Comparison of ENCODE assay signal across 14 cellular contexts in the genomic region with DNA sequence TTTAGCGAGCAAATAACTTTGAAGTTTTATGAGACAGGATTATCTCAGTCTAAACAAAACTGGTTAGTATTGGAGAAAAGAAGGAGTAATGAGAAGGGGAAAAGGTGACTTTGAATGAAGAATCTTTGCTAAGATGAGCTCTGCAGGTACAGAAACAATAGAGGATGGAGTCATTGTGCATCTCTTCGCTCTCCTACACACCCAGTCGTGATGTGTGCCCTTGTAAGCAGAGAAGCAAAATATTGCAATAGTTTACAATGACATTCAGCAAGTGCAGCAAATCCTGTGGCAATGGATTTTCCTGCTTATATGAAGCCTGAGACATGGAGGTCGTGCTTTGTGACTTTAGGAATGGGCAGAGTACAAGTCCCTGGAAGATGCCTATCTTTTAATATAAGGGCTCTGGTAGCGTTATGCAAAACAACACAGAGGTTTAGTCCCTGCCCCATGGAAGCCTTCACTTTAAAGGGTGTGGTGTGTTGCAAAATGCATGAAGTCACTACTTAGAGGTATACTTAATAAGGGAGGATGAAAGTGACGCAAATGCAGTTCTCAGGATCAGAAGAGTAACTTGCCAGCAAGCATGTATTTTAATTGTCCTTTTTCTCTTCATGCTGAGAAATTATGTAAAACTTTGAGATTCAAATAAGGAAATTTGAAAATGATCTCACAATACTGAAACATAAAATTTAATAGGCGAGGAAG.
DNase-seq lines count a peak whose midpoint lies in the region; ATAC-seq and TF ChIP-seq lines count a peak whose summit lies in the region.
"Had no signal": no experiment of that assay in that cellular context is flagged by ENCODE, and none has a peak within 500 bp of the region (broad histone marks: within the 10 kb centered on the region; RNA-seq: fewer than 3 reads in every experiment).

No MANE protein-coding gene starts in this region.

- no peaks in the 10 kb centered on the region for H3K36me3 Mint-ChIP-seq in MCF 10A (ENCODE audit: insufficient read depth, unreplicated experiment)
- H3K36me3 Mint-ChIP-seq: type B pancreatic cell had no signal

- TF ChIP-seq CTCF in 22Rv1 (IDR thresholded peaks at IDR 0.05) (no peak), MCF 10A (IDR thresholded peaks at IDR 0.05; ENCODE audit: unreplicated experiment) (no peak)

- no peak overlapping the region for H4K91ac ChIP-seq in mesenchymal stem cell (ENCODE audit: low read length)

- H3K18ac ChIP-seq in mesenchymal stem cell (ENCODE audit: low read depth in 1 of 2, low read length in 2 of 2) = no peak overlapping the region

- H2BK120ac ChIP-seq in mesenchymal stem cell (ENCODE audit: low read depth, low read length) = no peak overlapping the region

- H2BK12ac ChIP-seq in mesenchymal stem cell (ENCODE audit: low read length in 2 of 2) = no peak overlapping the region

- intact Hi-C loops in MCF 10A (cut with micrococcal nuclease) = no loop called here

- no peak overlapping the region for H3K14ac ChIP-seq in mesenchymal stem cell (ENCODE audit: low read length in 2 of 2)

- H2BK15ac ChIP-seq in mesenchymal stem cell (ENCODE audit: low read depth, poor library complexity, severe bottlenecking) = no peak overlapping the region

- no peak overlapping the region for H3K23ac ChIP-seq in mesenchymal stem cell (ENCODE audit: low read length in 2 of 2)

- H3K9ac ChIP-seq in mesenchymal stem cell (ENCODE audit: low read length) = peak overlapping the region; percentile 79
- H3K9ac ChIP-seq: KMS-11 had no signal

- H3K27ac Mint-ChIP-seq in MCF 10A (ENCODE audit: low read depth, unreplicated experiment) = no peak overlapping the region
- H3K27ac Mint-ChIP-seq: type B pancreatic cell had no signal

- no peak overlapping the region for H3K4ac ChIP-seq in mesenchymal stem cell (ENCODE audit: low read depth in 1 of 2, low read length in 2 of 2)

- H4K8ac ChIP-seq in mesenchymal stem cell (ENCODE audit: low read length) = no peak overlapping the region

- H3K36me3 ChIP-seq in mesenchymal stem cell (ENCODE audit: control insufficient read depth in 1 of 2, insufficient read depth in 2 of 2, low read depth in 1 of 2, low read length in 2 of 2) = no peaks in the 10 kb centered on the region
- H3K36me3 ChIP-seq: ascending aorta had no signal

- no peak overlapping the region for H2AK5ac ChIP-seq in mesenchymal stem cell (ENCODE audit: low read length, severe bottlenecking)

- peak overlapping the region; percentile 29 for H3K27ac ChIP-seq in 22Rv1
- no peak overlapping the region for H3K27ac ChIP-seq in mesenchymal stem cell (ENCODE audit: low read length, poor library complexity, severe bottlenecking)
- H3K27ac ChIP-seq: ascending aorta, KMS-11 had no signal

- peak; percentile 10 for DNase-seq in MV-4-11 (lab: John Stamatoyannopoulos, UW)
- peak; percentile 43 for DNase-seq in MCF 10A (ENCODE audit: unreplicated experiment)
- DNase-seq in mesenchymal stem cell = no peak
- no peak for DNase-seq in iPS-NIHi11 (ENCODE audit: low spot score)
- DNase-seq in hypothalamus (lab: John Stamatoyannopoulos, UW) = no peak
- no peak for DNase-seq in NCI-H748 treated with DMSO at 0.1 percent for 48 hours (lab: John Stamatoyannopoulos, UW)
- DNase-seq: GF-D8, NCI-H1694 treated with DMSO at 0.1 percent for 48 hours, NCI-H510A treated with DMSO at 0.1 percent for 48 hours had no signal

- POLR2A ChIA-PET in MCF 10A (lab: Yijun Ruan, JAX) = interaction anchor here (0.7 to 0.8 kb wide), 2 partner anchors 8 to 848 kb away, joined by 3 read pairs; no protein-coding TSS in a partner anchor

- WGBS in mesenchymal stem cell = 80% methylated on average over 6 of the region's 7 CpGs

- no peak for ATAC-seq in GM18520 (IDR thresholded peaks at IDR 0.05; ENCODE audit: unreplicated experiment)

- no peak overlapping the region for H2BK5ac ChIP-seq in mesenchymal stem cell (ENCODE audit: low read depth, low read length, poor library complexity, severe bottlenecking)

- no peak overlapping the region for H3K4me2 ChIP-seq in mesenchymal stem cell (ENCODE audit: low read length, poor library complexity, severe bottlenecking)
- H3K4me2 ChIP-seq: KMS-11 had no signal

- H3K4me1 Mint-ChIP-seq in MCF 10A (ENCODE audit: insufficient read depth, unreplicated experiment) = peaks cover 28% of the 10 kb centered on the region

- peak overlapping the region in 1 of 2 experiments; percentile 72 for H3K4me3 ChIP-seq in mesenchymal stem cell (ENCODE audit: insufficient read depth in 1 of 2, low read depth in 1 of 2, low read length in 2 of 2)

- no peaks in the 10 kb centered on the region for H3K27me3 Mint-ChIP-seq in MCF 10A (ENCODE audit: insufficient read depth, unreplicated experiment)

- no peak overlapping the region for H3K4me3 Mint-ChIP-seq in MCF 10A (ENCODE audit: unreplicated experiment)
- H3K4me3 Mint-ChIP-seq: type B pancreatic cell had no signal

- CTCF ChIA-PET in MCF 10A (lab: Yijun Ruan, JAX) = no interaction called here

- peaks cover 5% of the 10 kb centered on the region for H3K4me1 ChIP-seq in mesenchymal stem cell (ENCODE audit: control insufficient read depth, insufficient read depth, low read depth, low read length)
- H3K4me1 ChIP-seq: ascending aorta had no signal

- H3K9me3 Mint-ChIP-seq in MCF 10A (ENCODE audit: unreplicated experiment) = peaks cover 11% of the 10 kb centered on the region

- no peaks in the 10 kb centered on the region for H3K27me3 ChIP-seq in mesenchymal stem cell (ENCODE audit: control insufficient read depth in 1 of 2, insufficient read depth in 1 of 2, low read length in 2 of 2)
- H3K27me3 ChIP-seq: ascending aorta had no signal

- BruUV-seq in MCF 10A (replicated peaks; lab: Mats Ljungman, UMichigan) = no TSS peak

- no peak overlapping the region for H2AFZ ChIP-seq in mesenchymal stem cell (ENCODE audit: low read depth, low read length)

- H3K79me1 ChIP-seq in mesenchymal stem cell (replicated peaks; ENCODE audit: low read length, poor library complexity, severe bottlenecking) = no peaks in the 10 kb centered on the region

- no peaks in the 10 kb centered on the region for H3K9me3 ChIP-seq in mesenchymal stem cell (ENCODE audit: control insufficient read depth, low read length)
- H3K9me3 ChIP-seq: ascending aorta had no signal

Comparison
In these comparisons a context has a peak if more than half of its experiments do, and no peak if none do; other contexts are left out.
1. DNase-seq: peak in MV-4-11 (single experiment) and MCF 10A (single experiment); none in mesenchymal stem cell (single experiment), iPS-NIHi11 (single experiment), hypothalamus (0 of 51) and NCI-H748 treated with DMSO at 0.1 percent for 48 hours (single experiment).